Comparison of ENCODE assay signal across 16 cellular contexts in the genomic region with DNA sequence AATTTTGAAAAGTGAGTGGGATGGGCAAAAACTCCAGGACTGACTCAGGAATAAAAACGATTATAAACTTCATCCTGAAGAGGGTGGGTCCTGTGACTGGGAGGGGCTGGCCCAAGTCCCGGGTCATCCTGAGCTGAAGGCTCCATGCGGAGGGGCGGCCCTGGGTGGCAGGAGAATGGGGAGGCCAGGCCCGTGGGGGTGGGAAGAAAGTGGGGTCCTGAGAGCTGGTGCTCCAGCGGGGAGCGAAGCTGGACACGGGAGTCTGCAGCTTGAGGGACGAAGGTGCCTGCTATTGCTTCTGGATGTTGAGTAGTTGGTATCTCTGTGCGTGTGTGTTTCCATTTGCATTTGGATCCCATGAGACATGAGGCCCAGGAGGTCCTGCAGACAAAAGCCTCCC. TPM values are rescaled to one million over a fixed set of nuclear protein-coding genes. Genes with fewer than 3 reads are reported as not detected.
DNase-seq lines count a peak whose midpoint lies in the region; ATAC-seq and TF ChIP-seq lines count a peak whose summit lies in the region.
"Had no signal": no experiment of that assay in that cellular context is flagged by ENCODE, and none has a peak within 500 bp of the region (broad histone marks: within the 10 kb centered on the region; RNA-seq: fewer than 3 reads in every experiment).

No MANE protein-coding gene starts in this region.

- H3K9ac ChIP-seq in endodermal cell (ENCODE audit: extremely low read depth, low read length, poor library complexity, severe bottlenecking): no peak overlapping the region

- H3K4me3 ChIP-seq in RWPE2 (ENCODE audit: severe bottlenecking) (no peak overlapping the region), endodermal cell (ENCODE audit: low read length) (no peak overlapping the region), spleen (no peak overlapping the region), stomach (no peak overlapping the region), prostate gland (no peak overlapping the region)
- H3K4me3 ChIP-seq: A549, GM23338 had no signal

- H3K36me3 ChIP-seq in RWPE2 (ENCODE audit: low read depth): no peaks in the 10 kb centered on the region
- H3K36me3 ChIP-seq in endodermal cell (ENCODE audit: control insufficient read depth, insufficient read depth, low read length): no peaks in the 10 kb centered on the region
- no peaks in the 10 kb centered on the region for H3K36me3 ChIP-seq in spleen
- no peaks in the 10 kb centered on the region for H3K36me3 ChIP-seq in stomach
- H3K36me3 ChIP-seq in prostate gland: no peaks in the 10 kb centered on the region
- H3K36me3 ChIP-seq: BE2C had no signal

- peaks cover 80% of the 10 kb centered on the region for H3K27me3 Mint-ChIP-seq in endodermal cell (ENCODE audit: insufficient read depth)
- H3K27me3 Mint-ChIP-seq in neural crest cell (ENCODE audit: low read depth): peaks cover 58% of the 10 kb centered on the region
- peaks cover 64% of the 10 kb centered on the region for H3K27me3 Mint-ChIP-seq in nephron progenitor cell (ENCODE audit: low read depth, poor library complexity)

- H3K27me3 ChIP-seq in RWPE2 (ENCODE audit: insufficient read depth, poor library complexity, severe bottlenecking): peaks cover 26% of the 10 kb centered on the region
- peaks cover 82% of the 10 kb centered on the region for H3K27me3 ChIP-seq in endodermal cell (ENCODE audit: control insufficient read depth, insufficient read depth, low read length, poor library complexity, severe bottlenecking)
- H3K27me3 ChIP-seq in spleen (replicated peaks in 1 of 7): peaks cover 0 to 88% (median 39%) of the 10 kb centered on the region in 7 donors
- H3K27me3 ChIP-seq in stomach: peaks cover 0 to 87% (median 28%) of the 10 kb centered on the region in 3 donors
- no peaks in the 10 kb centered on the region for H3K27me3 ChIP-seq in prostate gland (replicated peaks; ENCODE audit: insufficient read depth)

- intact Hi-C loops in spleen (cut with DNase I; ENCODE audit: low total_unique reads) (no loop called here), stomach (cut with DNase I; ENCODE audit: low total_unique reads) (no loop called here), prostate gland (cut with DNase I) (no loop called here)

- H3K27ac ChIP-seq in RWPE2 (ENCODE audit: poor library complexity, severe bottlenecking): no peak overlapping the region
- no peak overlapping the region for H3K27ac ChIP-seq in endodermal cell (ENCODE audit: low read depth, low read length)
- H3K27ac ChIP-seq in spleen: no peak overlapping the region
- no peak overlapping the region for H3K27ac ChIP-seq in stomach
- no peak overlapping the region for H3K27ac ChIP-seq in prostate gland
- H3K27ac ChIP-seq: A549 had no signal

- TF ChIP-seq POLR2A in spleen (IDR thresholded peaks at IDR 0.05): no peak
- TF ChIP-seq POLR2A in stomach (IDR thresholded peaks at IDR 0.05): no peak
- no peak for TF ChIP-seq POLR2A in prostate gland (IDR thresholded peaks at IDR 0.05)

- H3K9me3 Mint-ChIP-seq in endodermal cell: no peaks in the 10 kb centered on the region
- no peaks in the 10 kb centered on the region for H3K9me3 Mint-ChIP-seq in neural crest cell
- no peaks in the 10 kb centered on the region for H3K9me3 Mint-ChIP-seq in nephron progenitor cell

- no peak for TF ChIP-seq CTCF in RWPE2 (IDR thresholded peaks at IDR 0.05; ENCODE audit: poor library complexity, severe bottlenecking)
- TF ChIP-seq CTCF in endodermal cell (conservative IDR thresholded peaks at IDR 0.05): no peak
- TF ChIP-seq CTCF in neural crest cell (conservative IDR thresholded peaks at IDR 0.05): no peak
- TF ChIP-seq CTCF in spleen (IDR thresholded peaks at IDR 0.05 in 8 of 11, conservative IDR thresholded peaks at IDR 0.05 in 3 of 11): no peak
- no peak for TF ChIP-seq CTCF in nephron progenitor cell (IDR thresholded peaks at IDR 0.05)
- TF ChIP-seq CTCF in stomach (IDR thresholded peaks at IDR 0.05): no peak
- no peak for TF ChIP-seq CTCF in prostate gland (IDR thresholded peaks at IDR 0.05)

- H3K27ac Mint-ChIP-seq in endodermal cell: no peak overlapping the region
- H3K27ac Mint-ChIP-seq in neural crest cell (ENCODE audit: unreplicated experiment): no peak overlapping the region
- H3K27ac Mint-ChIP-seq in nephron progenitor cell: no peak overlapping the region
- H3K27ac Mint-ChIP-seq: CD14-positive monocyte, GM23338, H9 had no signal

- H3K4me3 Mint-ChIP-seq in endodermal cell (no peak overlapping the region), neural crest cell (peak overlapping the region; percentile 39), nephron progenitor cell (no peak overlapping the region)
- H3K4me3 Mint-ChIP-seq: GM23338 had no signal

- peak; percentile 66 for DNase-seq in RWPE2 (ENCODE audit: low spot score)
- peak; percentile 35 for DNase-seq in endodermal cell
- no peak for DNase-seq in neural crest cell (ENCODE audit: low read depth, low spot score)
- peak; percentile 70 for DNase-seq in spleen
- no peak for DNase-seq in nephron progenitor cell
- DNase-seq in stomach: no peak
- DNase-seq in prostate gland (ENCODE audit: low spot score): no peak
- no peak for DNase-seq in activated gamma-delta T cell (lab: John Stamatoyannopoulos, UW)
- DNase-seq: BE2C, DMS53, GF-D8 had no signal

- ATAC-seq in RWPE2 (ENCODE audit: low read depth): no peak
- ATAC-seq: A549, GM23338 had no signal

- no peak for TF ChIP-seq EP300 in stomach (IDR thresholded peaks at IDR 0.05)

- WGBS in endodermal cell (ENCODE audit: insufficient coverage in 1 of 2, insufficient read length in 1 of 2), 2 experiments: 87 to 88% methylated on average over 2 to 10 of the region's 10 CpGs
- 83 to 91% (median 90%) methylated on average over 10 of the region's 10 CpGs for WGBS in spleen, 5 donors
- 85 to 90% (median 87%) methylated on average over 10 of the region's 10 CpGs for WGBS in stomach, 5 donors
- WGBS in prostate gland: 87% methylated on average over 10 of the region's 10 CpGs

- H3K4me1 ChIP-seq in RWPE2 (ENCODE audit: insufficient read depth, poor library complexity, severe bottlenecking) (no peaks in the 10 kb centered on the region), endodermal cell (ENCODE audit: control insufficient read depth, insufficient read depth, low read length) (no peaks in the 10 kb centered on the region), spleen (peaks cover 6 to 31% (median 26%) of the 10 kb centered on the region in 6 donors), stomach (peaks cover 22 to 29% (median 26%) of the 10 kb centered on the region in 4 donors), prostate gland (replicated peaks) (peaks cover 3% of the 10 kb centered on the region)

- H3K4me1 Mint-ChIP-seq in endodermal cell: peaks cover 2% of the 10 kb centered on the region
- peaks cover 29% of the 10 kb centered on the region for H3K4me1 Mint-ChIP-seq in neural crest cell
- peaks cover 37% of the 10 kb centered on the region for H3K4me1 Mint-ChIP-seq in nephron progenitor cell

- H3K9me3 ChIP-seq in RWPE2 (ENCODE audit: severe bottlenecking): no peaks in the 10 kb centered on the region
- no peaks in the 10 kb centered on the region for H3K9me3 ChIP-seq in endodermal cell (ENCODE audit: control insufficient read depth, low read length)
- H3K9me3 ChIP-seq in spleen: peaks cover 0 to 6% (median 0%) of the 10 kb centered on the region in 8 donors
- no peaks in the 10 kb centered on the region for H3K9me3 ChIP-seq in stomach
- H3K9me3 ChIP-seq in prostate gland: no peaks in the 10 kb centered on the region
- H3K9me3 ChIP-seq: A549, BE2C had no signal

- H3K36me3 Mint-ChIP-seq in endodermal cell (ENCODE audit: low read depth): no peaks in the 10 kb centered on the region
- no peaks in the 10 kb centered on the region for H3K36me3 Mint-ChIP-seq in neural crest cell (ENCODE audit: low read depth)
- no peaks in the 10 kb centered on the region for H3K36me3 Mint-ChIP-seq in nephron progenitor cell (ENCODE audit: low read depth)

RNA-seq across cellular contexts. Expression of a gene that starts 4.7 kb away (rescaled TPM):
- total RNA-seq in endodermal cell: under 1 TPM; 0.29 to 0.84 TPM
- polyA plus RNA-seq in endodermal cell (2013, experiment 1 of 2): 1.1 TPM
- polyA plus RNA-seq in endodermal cell (2013, experiment 2 of 2): 0.79 TPM
- total RNA-seq in neural crest cell: 0.11 and 0.19 TPM in 2 replicates
- 1 to 10 TPM in 4 of 7 donors, under 1 TPM in 3; 0.39 to 3.0 (median 1.0) TPM for total RNA-seq in spleen
- 1 to 10 TPM in 1 of 3 donors, under 1 TPM in 2; 0.86 to 1.2 (median 1.00) TPM for polyA plus RNA-seq in spleen
- total RNA-seq in stomach: under 1 TPM in 2 of 5 donors, not detected in 3; 0.55 to 0.89 TPM
- under 1 TPM in 2 of 3 donors, not detected in 1; 0.12 to 0.75 TPM for polyA plus RNA-seq in stomach
- total RNA-seq in prostate gland: 1 to 10 TPM in 1 of 2 donors, not detected in 1; 3.7 TPM
- polyA plus RNA-seq: AG04450, CD14-positive monocyte had no signal

Comparison
In these comparisons a context has a peak if more than half of its experiments do, and no peak if none do; other contexts are left out.
1. DNase-seq: peak in RWPE2 (single experiment), endodermal cell (single experiment) and spleen (single experiment); none in neural crest cell (single experiment), nephron progenitor cell (single experiment), stomach (single experiment), prostate gland (single experiment) and activated gamma-delta T cell (single experiment).